ENCODE assay signal across 10 cellular contexts in the genomic region with DNA sequence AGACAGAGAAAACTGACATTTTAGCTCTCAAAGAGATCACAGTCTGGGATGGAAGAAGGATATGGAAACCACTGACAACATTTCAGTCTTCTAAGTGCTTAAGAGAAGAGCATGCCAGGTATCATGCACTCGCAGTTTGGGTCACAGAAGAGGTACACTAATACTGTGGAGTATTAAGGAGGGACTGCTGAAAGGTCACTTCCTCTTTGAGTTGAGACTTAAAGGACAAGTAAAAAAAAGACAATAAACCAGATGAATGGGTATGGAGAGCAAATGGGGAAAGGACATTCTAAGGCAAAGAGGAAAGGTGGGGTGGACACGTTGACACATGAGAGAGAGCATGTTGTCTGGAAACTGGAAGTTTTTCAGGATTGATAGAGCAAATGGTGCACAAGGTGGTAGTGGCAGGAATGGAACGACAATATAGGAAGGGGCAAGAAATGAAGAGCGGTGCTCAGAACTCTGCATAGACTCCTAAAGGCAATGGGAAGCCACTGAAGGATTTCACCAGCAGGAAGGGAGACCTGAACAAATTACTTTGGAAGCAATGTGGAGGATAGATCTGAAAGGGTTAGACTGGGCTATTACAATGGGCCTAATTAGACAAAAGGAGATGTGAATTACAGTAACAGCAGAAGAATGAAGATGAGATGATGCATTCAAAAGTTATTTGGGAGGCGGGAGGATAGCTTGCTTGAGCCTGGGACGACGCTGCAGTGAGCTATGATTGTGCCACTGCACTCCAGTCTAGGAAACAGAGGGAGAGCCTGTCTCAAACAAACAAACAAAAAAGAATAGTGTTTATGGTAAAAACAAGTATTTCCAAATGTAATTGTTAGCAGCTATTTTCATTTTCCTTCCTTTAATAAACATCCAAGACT. TPM values are rescaled to one million over a fixed set of nuclear protein-coding genes. Genes with fewer than 3 reads are reported as not detected.
DNase-seq lines count a peak whose midpoint lies in the region; ATAC-seq, FAIRE-seq and TF ChIP-seq lines count a peak whose summit lies in the region.
"Had no signal": no experiment of that assay in that cellular context is flagged by ENCODE, and none has a peak within 500 bp of the region (broad histone marks: within the 10 kb centered on the region; RNA-seq: fewer than 3 reads in every experiment).

No MANE protein-coding gene starts in this region.

- H3K4me3 ChIP-seq in HUES64 (ENCODE audit: low read length) (no peak overlapping the region), bronchial epithelial cell (ENCODE audit: low read depth, low read length) (no peak overlapping the region), tibial nerve (no peak overlapping the region)

- H3K36me3 ChIP-seq in HUES64 (ENCODE audit: insufficient read depth, low read length) (no peaks in the 10 kb centered on the region), bronchial epithelial cell (ENCODE audit: control insufficient read depth, insufficient read depth, low read length) (no peaks in the 10 kb centered on the region), tibial nerve (no peaks in the 10 kb centered on the region)

- TF ChIP-seq EP300 in tibial nerve (IDR thresholded peaks at IDR 0.05), result no peak

- DNase-seq in GM12892 (ENCODE audit: insufficient read length), result no peak
- DNase-seq in bronchial epithelial cell (ENCODE audit: low read depth), result peak; percentile 86
- no peak for DNase-seq in omental fat pad (ENCODE audit: low spot score)
- DNase-seq in tibial nerve (ENCODE audit: low spot score in 2 of 2), result no peak
- DNase-seq in COR-L47 (lab: John Stamatoyannopoulos, UW), result no peak
- DNase-seq in NCI-H446 treated with DMSO at 0.1 percent for 48 hours (lab: John Stamatoyannopoulos, UW), result no peak
- DNase-seq in activated T-helper 2 cell treated with anti-CD3 and anti-CD28 coated beads, Interferon-gamma antibody, Interleukin-2, Interleukin-4, amounts not matched to agents 10 μg/mL and 5 μg/mL and 100 μg/mL, durations not matched to agents 14 hours and 24 hours and 36 hours (ENCODE audit: low spot score), result no peak

- TF ChIP-seq POLR2A in GM12892 (IDR thresholded peaks at IDR 0.05; ENCODE audit: low read depth, low read length) (no peak), tibial nerve (IDR thresholded peaks at IDR 0.05) (no peak)

- FAIRE-seq in GM12892 (lab: Jason Lieb, UNC) (peak; percentile 83), bronchial epithelial cell (lab: Jason Lieb, UNC) (no peak)

- WGBS in HUES64, result 79% methylated on average over 7 of the region's 7 CpGs
- WGBS in tibial nerve, 2 donors, result 72 to 75% methylated on average over 7 of the region's 7 CpGs

- peaks cover 46% of the 10 kb centered on the region for H3K4me1 Mint-ChIP-seq in activated T-helper 2 cell treated with anti-CD3 and anti-CD28 coated beads, Interferon-gamma antibody, Interleukin-2, Interleukin-4, amounts not matched to agents 10 μg/mL and 5 μg/mL and 100 μg/mL, durations not matched to agents 14 hours and 24 hours and 36 hours (ENCODE audit: low read depth)

- ATAC-seq in omental fat pad (ENCODE audit: low FRiP score), result peak; percentile 81

- H3K9me3 Mint-ChIP-seq in activated T-helper 2 cell treated with anti-CD3 and anti-CD28 coated beads, Interferon-gamma antibody, Interleukin-2, Interleukin-4, amounts not matched to agents 10 μg/mL and 5 μg/mL and 100 μg/mL, durations not matched to agents 14 hours and 24 hours and 36 hours, result no peaks in the 10 kb centered on the region
- H3K9me3 Mint-ChIP-seq: dendritic cell treated with granulocyte-macrophage colony-stimulating factor and Interleukin-4, amounts not matched to agents 40 ng/mL and 50 ng/mL, for 4 days; stimulated activated naive CD8-positive, alpha-beta T cell treated with anti-CD3 and anti-CD28 coated beads, Interleukin-15, Interleukin-2, amounts not matched to agents 100 ng/mL and 50 ng/mL, for 24 hours had no signal

- H3K4me3 Mint-ChIP-seq in activated T-helper 2 cell treated with anti-CD3 and anti-CD28 coated beads, Interferon-gamma antibody, Interleukin-2, Interleukin-4, amounts not matched to agents 10 μg/mL and 5 μg/mL and 100 μg/mL, durations not matched to agents 14 hours and 24 hours and 36 hours (ENCODE audit: low read depth), result no peak overlapping the region
- H3K4me3 Mint-ChIP-seq: dendritic cell treated with granulocyte-macrophage colony-stimulating factor and Interleukin-4, amounts not matched to agents 40 ng/mL and 50 ng/mL, for 4 days; stimulated activated naive CD8-positive, alpha-beta T cell treated with anti-CD3 and anti-CD28 coated beads, Interleukin-15, Interleukin-2, amounts not matched to agents 100 ng/mL and 50 ng/mL, for 24 hours had no signal

- no peak for TF ChIP-seq CTCF in bronchial epithelial cell (IDR thresholded peaks at IDR 0.05; ENCODE audit: insufficient read depth, low read length, severe bottlenecking)
- TF ChIP-seq CTCF in omental fat pad (IDR thresholded peaks at IDR 0.05), result no peak
- TF ChIP-seq CTCF in tibial nerve (IDR thresholded peaks at IDR 0.05), result no peak

- H3K27ac ChIP-seq in HUES64 (ENCODE audit: low read depth, low read length) (peak overlapping the region; percentile 16; the same call in 1 of the 2 replicates), tibial nerve (peak overlapping the region in 1 of 4 donors; percentile 15)

- H3K4me1 ChIP-seq in HUES64 (ENCODE audit: insufficient read depth, low read length) (peaks cover 26% of the 10 kb centered on the region), tibial nerve (peaks cover 0 to 12% (median 2%) of the 10 kb centered on the region in 4 donors)

- H3K9ac ChIP-seq in HUES64 (ENCODE audit: low read depth, low read length), result peak overlapping the region; percentile 42; the same call in 1 of the 2 replicates

- H3K27me3 Mint-ChIP-seq in activated T-helper 2 cell treated with anti-CD3 and anti-CD28 coated beads, Interferon-gamma antibody, Interleukin-2, Interleukin-4, amounts not matched to agents 10 μg/mL and 5 μg/mL and 100 μg/mL, durations not matched to agents 14 hours and 24 hours and 36 hours (ENCODE audit: low read depth), result no peaks in the 10 kb centered on the region
- H3K27me3 Mint-ChIP-seq: dendritic cell treated with granulocyte-macrophage colony-stimulating factor and Interleukin-4, amounts not matched to agents 40 ng/mL and 50 ng/mL, for 4 days; stimulated activated naive CD8-positive, alpha-beta T cell treated with anti-CD3 and anti-CD28 coated beads, Interleukin-15, Interleukin-2, amounts not matched to agents 100 ng/mL and 50 ng/mL, for 24 hours had no signal

- H3K27me3 ChIP-seq in HUES64 (ENCODE audit: insufficient read depth, low read length) (no peaks in the 10 kb centered on the region), bronchial epithelial cell (ENCODE audit: control insufficient read depth, insufficient read depth, low read length) (no peaks in the 10 kb centered on the region), tibial nerve (no peaks in the 10 kb centered on the region)

- no peak overlapping the region for H3K27ac Mint-ChIP-seq in activated T-helper 2 cell treated with anti-CD3 and anti-CD28 coated beads, Interferon-gamma antibody, Interleukin-2, Interleukin-4, amounts not matched to agents 10 μg/mL and 5 μg/mL and 100 μg/mL, durations not matched to agents 14 hours and 24 hours and 36 hours
- H3K27ac Mint-ChIP-seq: dendritic cell treated with granulocyte-macrophage colony-stimulating factor and Interleukin-4, amounts not matched to agents 40 ng/mL and 50 ng/mL, for 4 days; stimulated activated naive CD8-positive, alpha-beta T cell treated with anti-CD3 and anti-CD28 coated beads, Interleukin-15, Interleukin-2, amounts not matched to agents 100 ng/mL and 50 ng/mL, for 24 hours had no signal

- H3K9me3 ChIP-seq in HUES64 (ENCODE audit: insufficient read depth, low read depth, low read length), result no peaks in the 10 kb centered on the region
- H3K9me3 ChIP-seq in tibial nerve, result no peaks in the 10 kb centered on the region

- intact Hi-C loops in activated T-helper 2 cell treated with anti-CD3 and anti-CD28 coated beads, Interferon-gamma antibody, Interleukin-2, Interleukin-4, amounts not matched to agents 10 μg/mL and 5 μg/mL and 100 μg/mL, durations not matched to agents 14 hours and 24 hours and 36 hours (cut with micrococcal nuclease), result loop anchor here (5.0 kb wide), 1 partner anchor 43 kb away; no protein-coding TSS in a partner anchor

- peaks cover 4% of the 10 kb centered on the region for H3K36me3 Mint-ChIP-seq in activated T-helper 2 cell treated with anti-CD3 and anti-CD28 coated beads, Interferon-gamma antibody, Interleukin-2, Interleukin-4, amounts not matched to agents 10 μg/mL and 5 μg/mL and 100 μg/mL, durations not matched to agents 14 hours and 24 hours and 36 hours (ENCODE audit: low read depth)

RNA-seq across cellular contexts. Expression of a gene that starts 11.1 kb away (rescaled TPM):
- polyA plus RNA-seq in GM12892 (2012; ENCODE audit: missing spikeins), result 6.1 TPM
- 2.8 TPM for polyA plus RNA-seq in HUES64 (2013, experiment 1 of 2)
- 4.7 TPM for polyA plus RNA-seq in HUES64 (2013, experiment 2 of 2)
- total RNA-seq in bronchial epithelial cell, result 8.7 and 9.7 TPM in 2 replicates
- 10 to 100 TPM in 3 of 4 donors, 1 to 10 TPM in 1; 9.1 to 27.2 (median 18.3) TPM for total RNA-seq in omental fat pad
- total RNA-seq in tibial nerve, result 1 to 10 TPM; 3.1 to 6.9 (median 4.7) TPM
- 22.9 and 23.0 TPM in 2 replicates for total RNA-seq in activated T-helper 2 cell treated with anti-CD3 and anti-CD28 coated beads, Interferon-gamma antibody, Interleukin-2, Interleukin-4, amounts not matched to agents 10 μg/mL and 5 μg/mL and 100 μg/mL, durations not matched to agents 14 hours and 24 hours and 36 hours
